8 cellular contexts compared by ENCODE assay signal in genomic region chr1:27605796-27606707, GRCh38. TPM values are rescaled to one million over a fixed set of nuclear protein-coding genes. Genes with fewer than 3 reads are reported as not detected.
DNase-seq lines count a peak whose midpoint lies in the region; ATAC-seq, FAIRE-seq and TF ChIP-seq lines count a peak whose summit lies in the region.

No MANE protein-coding gene starts in this region.

- H3K79me2 ChIP-seq in endothelial cell of umbilical vein (ENCODE audit: control insufficient read depth, insufficient read depth, low read length) (peaks cover 4% of the 10 kb centered on the region), neural cell (replicated peaks; ENCODE audit: insufficient read depth, low read length) (peaks cover 31% of the 10 kb centered on the region)

- peak; percentile 85 for TF ChIP-seq CTCF in BJ (IDR thresholded peaks at IDR 0.05; ENCODE audit: insufficient read depth, low read depth, low read length)
- peak; percentile 74 to 79 for TF ChIP-seq CTCF in endothelial cell of umbilical vein (IDR thresholded peaks at IDR 0.05; ENCODE audit: extremely low read depth in 1 of 2, insufficient read depth in 1 of 2, low read depth in 1 of 2, low read length in 2 of 2)
- TF ChIP-seq CTCF in neural cell (IDR thresholded peaks at IDR 0.05; ENCODE audit: poor library complexity, severe bottlenecking): peak; percentile 97

- H3K9ac ChIP-seq in endothelial cell of umbilical vein (replicated peaks; ENCODE audit: extremely low read depth, insufficient read depth, low read length) (no peak overlapping the region), neural cell (ENCODE audit: low read length) (no peak overlapping the region)

- H3F3A ChIP-seq in neural cell (ENCODE audit: insufficient read depth, low read length, poor library complexity, severe bottlenecking): no peaks in the 10 kb centered on the region

- no peak overlapping the region for H3K4me3 ChIP-seq in BJ (ENCODE audit: low read depth, low read length)
- no peak overlapping the region for H3K4me3 ChIP-seq in endothelial cell of umbilical vein (replicated peaks in 1 of 3; ENCODE audit: insufficient read depth in 1 of 3, low read depth in 1 of 3, low read length in 3 of 3)
- H3K4me3 ChIP-seq in neural cell (ENCODE audit: low read length): no peak overlapping the region

- no peak overlapping the region for H3K27ac ChIP-seq in endothelial cell of umbilical vein (ENCODE audit: insufficient read depth, low read depth, low read length)
- no peak overlapping the region for H3K27ac ChIP-seq in neural cell (ENCODE audit: low read length)

- FAIRE-seq in endothelial cell of umbilical vein (lab: Jason Lieb, UNC): peak; percentile 91

- no peaks in the 10 kb centered on the region for H3K9me2 ChIP-seq in neural cell (ENCODE audit: insufficient read depth, low read length)

- POLR2A ChIA-PET in BJ (lab: Charles Lee) (no interaction called here), endothelial cell of umbilical vein (lab: Charles Lee) (interaction anchor here (0.5 kb wide), 1 partner anchor 628 kb away, joined by 3 read pairs; no protein-coding TSS in a partner anchor)

- no peaks in the 10 kb centered on the region for H3K9me3 ChIP-seq in endothelial cell of umbilical vein (replicated peaks; ENCODE audit: control insufficient read depth, insufficient read depth, low read length)
- no peaks in the 10 kb centered on the region for H3K9me3 ChIP-seq in neural cell (ENCODE audit: low read length)

- ATAC-seq in HG03280 (IDR thresholded peaks at IDR 0.05; ENCODE audit: unreplicated experiment): no peak

- H3K9me1 ChIP-seq in endothelial cell of umbilical vein (replicated peaks; ENCODE audit: control insufficient read depth, extremely low read depth, insufficient read depth, low read length): no peaks in the 10 kb centered on the region

- H3K36me3 ChIP-seq in BJ (ENCODE audit: control insufficient read depth, insufficient read depth, low read length): no peaks in the 10 kb centered on the region
- H3K36me3 ChIP-seq in endothelial cell of umbilical vein (ENCODE audit: control insufficient read depth in 2 of 2, extremely low read depth in 1 of 2, insufficient read depth in 2 of 2, low read length in 2 of 2): no peaks in the 10 kb centered on the region
- no peaks in the 10 kb centered on the region for H3K36me3 ChIP-seq in neural cell (ENCODE audit: insufficient read depth, low read length)

- DNase-seq in BJ (ENCODE audit: low read depth) (no peak), H4 (ENCODE audit: low spot score) (peak; percentile 53), NCI-H82 (lab: John Stamatoyannopoulos, UW) (peak; percentile 82), endothelial cell of umbilical vein (ENCODE audit: low read depth, low spot score) (peak; percentile 53), OCI-M2 (lab: John Stamatoyannopoulos, UW; ENCODE audit: unreplicated experiment) (no peak)
- DNase-seq in activated CD8-positive, alpha-beta memory T cell treated with anti-CD3 and anti-CD28 coated beads for 24 hours: peak; percentile 85

- peak; percentile 99 for TF ChIP-seq RAD21 in neural cell (conservative IDR thresholded peaks at IDR 0.05)

- no peak for TF ChIP-seq POLR2A in endothelial cell of umbilical vein (IDR thresholded peaks at IDR 0.05; ENCODE audit: low read depth, low read length)

- intact Hi-C loops in endothelial cell of umbilical vein (cut with micrococcal nuclease): loop anchor here (1.0 kb wide), 7 partner anchors 50 to 310 kb away; partner anchors contain the start of gene GPR3

- H4K20me1 ChIP-seq in endothelial cell of umbilical vein (replicated peaks; ENCODE audit: control insufficient read depth, extremely low read depth, insufficient read depth, low read length) (no peaks in the 10 kb centered on the region), neural cell (ENCODE audit: insufficient read depth) (peaks cover 17% of the 10 kb centered on the region)

- H2AFZ ChIP-seq in endothelial cell of umbilical vein (ENCODE audit: low read depth, low read length) (no peak overlapping the region), neural cell (ENCODE audit: low read depth, low read length) (no peak overlapping the region)

- no TSS peak for BruUV-seq in endothelial cell of umbilical vein (replicated peaks; lab: Mats Ljungman, UMichigan)

- dilution Hi-C loops in endothelial cell of umbilical vein (cut with MboI; ENCODE audit: extremely low pct_ligation_motif_present, low sequenced_read_pairs): no loop called here

- peaks cover 3% of the 10 kb centered on the region for H3K27me3 ChIP-seq in BJ (ENCODE audit: control insufficient read depth, insufficient read depth, low read length)
- H3K27me3 ChIP-seq in endothelial cell of umbilical vein (ENCODE audit: control insufficient read depth in 2 of 2, insufficient read depth in 2 of 2, low read length in 2 of 2): peaks cover 5 to 9% of the 10 kb centered on the region in 2 experiments
- H3K27me3 ChIP-seq in neural cell (ENCODE audit: insufficient read depth, low read depth, low read length): no peaks in the 10 kb centered on the region

- H3K4me2 ChIP-seq in endothelial cell of umbilical vein (ENCODE audit: insufficient read depth, low read length) (no peak overlapping the region), neural cell (ENCODE audit: low read length) (no peak overlapping the region)

- TF ChIP-seq EP300 in neural cell (conservative IDR thresholded peaks at IDR 0.05; ENCODE audit: poor library complexity, severe bottlenecking): no peak

- CTCF ChIA-PET in BJ (lab: Yijun Ruan, JAX): interaction anchor here (0.6 to 12.5 kb wide), 55 partner anchors 10 to 409 kb away, joined by 3 to 238 read pairs (median 4); partner anchors contain the start of genes IFI6, MAP3K6 and SYTL1
- CTCF ChIA-PET in endothelial cell of umbilical vein (lab: Charles Lee): interaction anchor here (0.6 to 15.8 kb wide), 42 partner anchors 10 to 310 kb away, joined by 3 to 455 read pairs (median 4); partner anchors contain the start of gene MAP3K6

- H3K4me1 ChIP-seq in endothelial cell of umbilical vein (ENCODE audit: control insufficient read depth, extremely low read depth, insufficient read depth, low read length): peaks cover 11% of the 10 kb centered on the region

TF ChIP-seq in endothelial cell of umbilical vein, 7 proteins besides CTCF, POLR2A, EP300 and RAD21 (continues in another document):
- TF ChIP-seq POLR2AphosphoS5 (IDR thresholded peaks at IDR 0.05; ENCODE audit: insufficient read depth, low read depth, low read length) (no peak), GATA2 (IDR thresholded peaks at IDR 0.05; ENCODE audit: insufficient read depth, insufficient read length, low read depth, low read length) (no peak), MYC (IDR thresholded peaks at IDR 0.05; ENCODE audit: low read depth, low read length) (no peak), MAX (IDR thresholded peaks at IDR 0.05; ENCODE audit: insufficient read depth, insufficient read length) (no peak), JUN (IDR thresholded peaks at IDR 0.05; ENCODE audit: borderline replicate concordance, insufficient read depth, insufficient read length, low read depth) (no peak), FOS (IDR thresholded peaks at IDR 0.05; ENCODE audit: borderline replicate concordance, insufficient read depth, low read length) (no peak)

TF ChIP-seq in neural cell, 6 proteins besides CTCF, POLR2A, EP300 and RAD21:
- TF ChIP-seq MXI1 (conservative IDR thresholded peaks at IDR 0.05; ENCODE audit: poor library complexity, severe bottlenecking): peak; percentile 33
- TF ChIP-seq POLR2AphosphoS5 (IDR thresholded peaks at IDR 0.05): no peak
- TF ChIP-seq EZH2 (IDR thresholded peaks at IDR 0.05; ENCODE audit: borderline replicate concordance, insufficient read depth, low read length, poor library complexity, severe bottlenecking): no peak
- peak; percentile 96 for TF ChIP-seq SMC3 (conservative IDR thresholded peaks at IDR 0.05; ENCODE audit: poor library complexity)
TF ChIP-seq in neural cell: peak in this region for 2.

RNA-seq across cellular contexts. Expression of gene AHDC1, which starts 2.1 kb away (rescaled TPM):
- polyA plus RNA-seq in BJ (2011; rRNA removed): 3.5 and 4.1 TPM in 2 replicates
- polyA minus RNA-seq in BJ (2011; rRNA and poly(A)+ RNA removed): 4.4 and 5.2 TPM in 2 replicates
- total RNA-seq in H4 (2014; rRNA removed; shearing (Covaris generic)): 2.0 and 3.6 TPM in 2 replicates
- 32.1 and 33.0 TPM in 2 replicates for total RNA-seq in endothelial cell of umbilical vein
- polyA plus RNA-seq in endothelial cell of umbilical vein: 7.0 and 7.8 TPM in 2 replicates
- polyA plus RNA-seq in endothelial cell of umbilical vein (2011; cell fraction: cytosol; rRNA removed): 5.9 and 7.2 TPM in 2 replicates
- 17.1 and 18.6 TPM in 2 replicates for polyA plus RNA-seq in endothelial cell of umbilical vein (2011; cell fraction: nucleus; rRNA removed)
- 10.8 and 13.3 TPM in 2 replicates for polyA plus RNA-seq in endothelial cell of umbilical vein (2012)
- 10.8 and 13.8 TPM in 2 replicates for polyA minus RNA-seq in endothelial cell of umbilical vein
- polyA minus RNA-seq in endothelial cell of umbilical vein (2011; cell fraction: cytosol; rRNA and poly(A)+ RNA removed): 4.2 TPM
- polyA minus RNA-seq in endothelial cell of umbilical vein (2011; cell fraction: nucleus; rRNA and poly(A)+ RNA removed): 7.6 and 14.5 TPM in 2 replicates
- polyA plus RNA-seq in neural cell: 5.3 and 18.4 TPM in 2 replicates
- 28.0 and 30.7 TPM in 2 replicates for polyA minus RNA-seq in neural cell

RNA-seq across cellular contexts. Expression of gene FGR, which starts 28.9 kb away (rescaled TPM):
- not detected in 2 replicates for polyA plus RNA-seq in BJ (2011; rRNA removed)
- polyA minus RNA-seq in BJ (2011; rRNA and poly(A)+ RNA removed): 0.21 TPM in 1 of 2 replicates, not detected in the other
- not detected in 2 replicates for total RNA-seq in H4 (2014; rRNA removed; shearing (Covaris generic))
- not detected in 2 replicates for total RNA-seq in endothelial cell of umbilical vein
- 0.16 and 0.18 TPM in 2 replicates for polyA plus RNA-seq in endothelial cell of umbilical vein
- 0.07 and 0.08 TPM in 2 replicates for polyA plus RNA-seq in endothelial cell of umbilical vein (2011; cell fraction: cytosol; rRNA removed)
- polyA plus RNA-seq in endothelial cell of umbilical vein (2011; cell fraction: nucleus; rRNA removed): 0.20 and 0.55 TPM in 2 replicates
- polyA plus RNA-seq in endothelial cell of umbilical vein (2012): not detected in 2 replicates
- 0.13 TPM in 1 of 2 replicates, not detected in the other for polyA minus RNA-seq in endothelial cell of umbilical vein
- not detected for polyA minus RNA-seq in endothelial cell of umbilical vein (2011; cell fraction: cytosol; rRNA and poly(A)+ RNA removed)
- polyA minus RNA-seq in endothelial cell of umbilical vein (2011; cell fraction: nucleus; rRNA and poly(A)+ RNA removed): not detected in 2 replicates
- not detected in 2 replicates for polyA plus RNA-seq in neural cell
- not detected in 2 replicates for polyA minus RNA-seq in neural cell

Comparison
In these comparisons a context has a peak if more than half of its experiments do, and no peak if none do; other contexts are left out.
1. DNase-seq: peak in H4 (single experiment), NCI-H82 (single experiment), activated CD8-positive, alpha-beta memory T cell treated with anti-CD3 and anti-CD28 coated beads for 24 hours (single experiment) and endothelial cell of umbilical vein (single experiment); none in BJ (single experiment) and OCI-M2 (single experiment).
2. Peak in every context shown above with its lines, with median percentiles within 50 percentile points of each other: CTCF ChIP-seq.